Comparison of ENCODE assay signal across 18 cellular contexts in the genomic region with DNA sequence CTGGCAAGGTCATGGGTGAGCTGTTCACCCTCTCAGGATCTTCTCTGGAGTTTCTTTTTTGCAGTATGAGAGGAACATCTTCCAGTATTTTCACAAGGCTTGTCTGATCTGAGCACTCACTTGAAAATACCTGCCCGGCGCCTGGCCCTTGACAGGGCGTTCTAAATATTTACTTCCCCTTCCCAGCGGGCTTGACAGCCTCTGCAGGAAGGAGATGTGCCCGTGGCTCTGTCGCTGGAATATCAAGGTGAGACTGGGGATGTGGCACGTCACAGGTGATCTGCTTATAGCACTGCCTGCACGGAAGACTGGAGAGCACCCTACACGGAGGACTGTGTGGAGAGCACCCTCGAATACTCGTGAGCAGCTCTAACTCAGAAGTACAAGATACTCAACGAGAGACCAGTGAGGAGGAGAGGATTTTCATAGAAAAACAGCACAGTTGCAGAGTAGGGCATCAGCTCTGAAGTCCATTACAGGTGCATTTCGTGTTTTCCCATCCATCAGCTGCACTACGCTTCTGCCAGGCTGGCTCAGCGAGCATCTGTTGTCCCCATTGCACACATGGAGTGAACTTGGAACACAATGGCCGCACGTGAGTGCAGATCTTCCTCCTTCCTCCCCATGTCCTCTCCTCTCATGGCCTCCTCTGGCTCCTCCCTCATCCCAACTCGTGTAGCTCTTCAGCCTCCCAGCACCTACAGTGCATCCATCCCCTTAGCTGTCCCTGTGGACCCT.
"Had no signal": no experiment of that assay in that cellular context is flagged by ENCODE, and none has a peak within 500 bp of the region (broad histone marks: within the 10 kb centered on the region; RNA-seq: fewer than 3 reads in every experiment).

No MANE protein-coding gene starts in this region.

- H3K9me3 ChIP-seq: gastroesophageal sphincter, heart right ventricle, left ventricle myocardium inferior, psoas muscle, right lobe of liver, thoracic aorta had no signal

- ATAC-seq: esophagus mucosa; gastroesophageal sphincter; heart right ventricle; psoas muscle; right lobe of liver; stimulated activated memory B cell treated with anti-CD40 and anti-IgM and Interleukin-4, amounts not matched to agents 10 μg/mL and 1 μg/mL and 100 μg/mL, for 72 hours had no signal

- H3K27ac ChIP-seq: gastroesophageal sphincter, heart right ventricle, left ventricle myocardium inferior, psoas muscle, right lobe of liver, thoracic aorta, WERI-Rb-1 had no signal

- H3K27ac Mint-ChIP-seq: stimulated activated memory B cell treated with anti-CD40 and anti-IgM and Interleukin-4, amounts not matched to agents 10 μg/mL and 1 μg/mL and 100 μg/mL, for 72 hours had no signal

- H3K27me3 ChIP-seq: gastroesophageal sphincter, heart right ventricle, right lobe of liver had no signal

- H3K27me3 Mint-ChIP-seq: brain; stimulated activated memory B cell treated with anti-CD40 and anti-IgM and Interleukin-4, amounts not matched to agents 10 μg/mL and 1 μg/mL and 100 μg/mL, for 72 hours had no signal

- H3K4me3 ChIP-seq: gastroesophageal sphincter, heart right ventricle, left ventricle myocardium inferior, psoas muscle, right lobe of liver, thoracic aorta had no signal

- H3K9me3 Mint-ChIP-seq: immature natural killer cell; stimulated activated memory B cell treated with anti-CD40 and anti-IgM and Interleukin-4, amounts not matched to agents 10 μg/mL and 1 μg/mL and 100 μg/mL, for 72 hours had no signal

- DNase-seq: activated CD4-positive, alpha-beta T cell treated with anti-CD3 and anti-CD28 coated beads for 1 hour; activated CD4-positive, alpha-beta T cell treated with anti-CD3 and anti-CD28 coated beads, Interleukin-2, amount 50 U/mL, for 4 hours; cortex of kidney; heart right ventricle; immature natural killer cell; kidney glomerular epithelial cell; left ventricle myocardium inferior; mammary epithelial cell; psoas muscle; stimulated activated CD4-positive, alpha-beta T cell treated with anti-CD3 and anti-CD28 coated beads, Interleukin-4, amount 100 ng/mL, for 24 hours; SW 1271; WERI-Rb-1 had no signal

- H3K4me1 Mint-ChIP-seq: brain; immature natural killer cell; stimulated activated memory B cell treated with anti-CD40 and anti-IgM and Interleukin-4, amounts not matched to agents 10 μg/mL and 1 μg/mL and 100 μg/mL, for 72 hours had no signal

- H3K4me3 Mint-ChIP-seq: brain; immature natural killer cell; stimulated activated memory B cell treated with anti-CD40 and anti-IgM and Interleukin-4, amounts not matched to agents 10 μg/mL and 1 μg/mL and 100 μg/mL, for 72 hours had no signal

- H3K4me1 ChIP-seq: gastroesophageal sphincter, psoas muscle, right lobe of liver had no signal
